ENCODE assay signal across 8 cellular contexts in the genomic region with DNA sequence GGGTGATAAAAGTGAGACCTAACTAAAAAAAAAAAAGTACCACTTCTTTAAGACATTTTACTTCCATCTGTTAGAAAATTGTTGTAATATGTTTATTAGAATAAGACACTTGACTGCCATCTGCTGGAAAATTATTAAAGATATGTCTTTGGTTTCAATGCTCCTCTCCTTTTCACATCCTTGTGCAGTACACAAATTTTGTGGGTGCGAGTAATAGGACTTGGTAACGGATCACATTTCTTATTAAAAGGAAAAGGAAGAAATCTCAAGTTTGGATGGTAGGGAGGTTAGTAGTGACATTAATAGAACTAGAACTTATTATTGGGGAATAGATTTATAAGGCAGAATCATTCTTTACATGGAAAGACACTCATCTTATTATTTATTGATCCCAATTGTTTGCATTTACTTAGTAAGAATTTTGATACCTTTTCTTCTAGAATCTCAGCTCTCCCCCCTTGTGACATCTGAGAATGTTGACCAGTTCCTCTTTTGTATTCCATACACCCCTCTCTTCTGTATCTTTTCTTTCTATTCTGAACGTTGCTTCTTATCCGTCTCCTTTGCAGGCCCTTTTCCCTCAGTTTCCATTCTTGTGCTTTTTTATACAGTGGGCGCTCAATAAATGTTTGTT. TPM values are rescaled to one million over a fixed set of nuclear protein-coding genes. Genes with fewer than 3 reads are reported as not detected.
DNase-seq lines count a peak whose midpoint lies in the region; ATAC-seq and FAIRE-seq lines count a peak whose summit lies in the region.

No MANE protein-coding gene starts in this region.

- H3K9me3 Mint-ChIP-seq in natural killer cell treated with Interleukin-12 subunit alpha and Interleukin-12 subunit beta and Interleukin-15 and Interleukin-18, amount 100 ng/mL, for 72 hours: no peaks in the 10 kb centered on the region

- peak overlapping the region; percentile 90 for H3K4me3 Mint-ChIP-seq in natural killer cell treated with Interleukin-12 subunit alpha and Interleukin-12 subunit beta and Interleukin-15 and Interleukin-18, amount 100 ng/mL, for 72 hours

- peak overlapping the region; percentile 59 to 70 for H3K27ac Mint-ChIP-seq in natural killer cell treated with Interleukin-12 subunit alpha and Interleukin-12 subunit beta and Interleukin-15 and Interleukin-18, amount 100 ng/mL, for 72 hours

- peaks cover 32 to 45% of the 10 kb centered on the region in 2 donors for H3K4me1 Mint-ChIP-seq in natural killer cell treated with Interleukin-12 subunit alpha and Interleukin-12 subunit beta and Interleukin-15 and Interleukin-18, amount 100 ng/mL, for 72 hours (ENCODE audit: low read depth in 2 of 2)

- no peaks in the 10 kb centered on the region for H3K27me3 Mint-ChIP-seq in natural killer cell treated with Interleukin-12 subunit alpha and Interleukin-12 subunit beta and Interleukin-15 and Interleukin-18, amount 100 ng/mL, for 72 hours

- FAIRE-seq in HTR-8/SVneo (lab: Jason Lieb, UNC) (no peak), endometrium (lab: Jason Lieb, UNC) (peak; percentile 63)

- ATAC-seq in natural killer cell treated with Interleukin-12 subunit alpha and Interleukin-12 subunit beta and Interleukin-15 and Interleukin-18, amount 100 ng/mL, for 72 hours: no peak
- ATAC-seq in HG03521 (IDR thresholded peaks at IDR 0.05; ENCODE audit: unreplicated experiment): no peak

- H3K36me3 Mint-ChIP-seq in natural killer cell treated with Interleukin-12 subunit alpha and Interleukin-12 subunit beta and Interleukin-15 and Interleukin-18, amount 100 ng/mL, for 72 hours: no peaks in the 10 kb centered on the region

- peak; percentile 46 for DNase-seq in DMS79 treated with DMSO at 0.1 percent for 48 hours (lab: John Stamatoyannopoulos, UW)
- no peak for DNase-seq in DMS79 (lab: John Stamatoyannopoulos, UW)
- peak; percentile 28 for DNase-seq in HTR-8/SVneo (ENCODE audit: insufficient read length, low spot score)
- DNase-seq in RPMI8226: peak; percentile 55
- DNase-seq in natural killer cell treated with Interleukin-12 subunit alpha and Interleukin-12 subunit beta and Interleukin-15 and Interleukin-18, amount 100 ng/mL, for 72 hours (ENCODE audit: low spot score): no peak
- no peak for DNase-seq in NCI-H128 (lab: John Stamatoyannopoulos, UW; ENCODE audit: unreplicated experiment)

RNA-seq across cellular contexts. Expression of a gene that starts 43.0 kb away (rescaled TPM):
- 10 to 100 TPM; 64.3 to 76.7 TPM for total RNA-seq in natural killer cell treated with Interleukin-12 subunit alpha and Interleukin-12 subunit beta and Interleukin-15 and Interleukin-18, amount 100 ng/mL, for 72 hours

Comparison
In these comparisons a context has a peak if more than half of its experiments do, and no peak if none do; other contexts are left out.
1. DNase-seq: peak in DMS79 treated with DMSO at 0.1 percent for 48 hours (single experiment), HTR-8/SVneo (single experiment) and RPMI8226 (single experiment); none in DMS79 (single experiment), natural killer cell treated with Interleukin-12 subunit alpha and Interleukin-12 subunit beta and Interleukin-15 and Interleukin-18, amount 100 ng/mL, for 72 hours (single experiment) and NCI-H128 (single experiment).